In genomic region chr2:2580341-2580740, GRCh38 we compare ENCODE assay signal across 17 cellular contexts.
DNase-seq lines count a peak whose midpoint lies in the region; ATAC-seq and TF ChIP-seq lines count a peak whose summit lies in the region.
"Had no signal": no experiment of that assay in that cellular context is flagged by ENCODE, and none has a peak within 500 bp of the region (broad histone marks: within the 10 kb centered on the region; RNA-seq: fewer than 3 reads in every experiment).

No MANE protein-coding gene starts in this region.

- H3K4me3 Mint-ChIP-seq in stimulated activated naive CD8-positive, alpha-beta T cell treated with anti-CD3 and anti-CD28 coated beads, Interleukin-15, amount 100 ng/mL, for 72 hours, result no peak overlapping the region
- H3K4me3 Mint-ChIP-seq: CD4-positive, alpha-beta T cell had no signal

- WGBS in stomach, 5 donors, result 79 to 96% (median 90%) methylated on average over 19 of the region's 19 CpGs

- H3K4me1 Mint-ChIP-seq in stimulated activated naive CD8-positive, alpha-beta T cell treated with anti-CD3 and anti-CD28 coated beads, Interleukin-15, amount 100 ng/mL, for 72 hours, result no peaks in the 10 kb centered on the region

- H3K27me3 ChIP-seq in stomach, result no peaks in the 10 kb centered on the region

- H3K27ac Mint-ChIP-seq in stimulated activated naive CD8-positive, alpha-beta T cell treated with anti-CD3 and anti-CD28 coated beads, Interleukin-15, amount 100 ng/mL, for 72 hours, result no peak overlapping the region
- H3K27ac Mint-ChIP-seq in activated naive CD4-positive, alpha-beta T cell treated with anti-CD3 and anti-CD28 coated beads, Interleukin-2, amount 50 U/mL, for 72 hours, result no peak overlapping the region
- H3K27ac Mint-ChIP-seq: CD4-positive, alpha-beta T cell had no signal

- intact Hi-C loops in stomach (cut with DNase I; ENCODE audit: low total_unique reads), result no loop called here
- intact Hi-C loops in left ventricle myocardium superior (cut with micrococcal nuclease), result no loop called here

- no peaks in the 10 kb centered on the region for H3K36me3 Mint-ChIP-seq in activated naive CD4-positive, alpha-beta T cell treated with anti-CD3 and anti-CD28 coated beads, Interleukin-2, amount 50 U/mL, for 72 hours

- peaks cover 0 to 7% (median 0%) of the 10 kb centered on the region in 4 donors for H3K4me1 ChIP-seq in stomach

- no peak for TF ChIP-seq EP300 in stomach (IDR thresholded peaks at IDR 0.05)

- no peaks in the 10 kb centered on the region for H3K36me3 ChIP-seq in stomach

- no peaks in the 10 kb centered on the region for H3K9me3 ChIP-seq in stomach

- peaks cover 8% of the 10 kb centered on the region for H3K27me3 Mint-ChIP-seq in stimulated activated naive CD8-positive, alpha-beta T cell treated with anti-CD3 and anti-CD28 coated beads, Interleukin-15, amount 100 ng/mL, for 72 hours

- ATAC-seq in stimulated activated naive CD8-positive, alpha-beta T cell treated with anti-CD3 and anti-CD28 coated beads, Interleukin-15, amount 100 ng/mL, for 72 hours, result peak; percentile 46
- ATAC-seq in stimulated activated naive CD8-positive, alpha-beta T cell treated with anti-CD3 and anti-CD28 coated beads, Interleukin-15, Interleukin-2, amounts not matched to agents 100 U/mL and 50 U/mL, for 24 hours, result no peak
- no peak for ATAC-seq in activated naive CD4-positive, alpha-beta T cell treated with anti-CD3 and anti-CD28 coated beads, Interleukin-2, amount 50 U/mL, for 72 hours
- no peak for ATAC-seq in left ventricle myocardium superior
- ATAC-seq: HCT116 had no signal

- no peaks in the 10 kb centered on the region for H3K9me3 Mint-ChIP-seq in stimulated activated naive CD8-positive, alpha-beta T cell treated with anti-CD3 and anti-CD28 coated beads, Interleukin-15, amount 100 ng/mL, for 72 hours
- H3K9me3 Mint-ChIP-seq in activated naive CD4-positive, alpha-beta T cell treated with anti-CD3 and anti-CD28 coated beads, Interleukin-2, amount 50 U/mL, for 72 hours, result no peaks in the 10 kb centered on the region
- H3K9me3 Mint-ChIP-seq: CD4-positive, alpha-beta T cell had no signal

- H3K4me3 ChIP-seq in stomach, result no peak overlapping the region
- H3K4me3 ChIP-seq: GM23248 had no signal

- no peak for TF ChIP-seq CTCF in stomach (IDR thresholded peaks at IDR 0.05)

- TF ChIP-seq POLR2A in stomach (IDR thresholded peaks at IDR 0.05), result no peak

- DNase-seq in stimulated activated naive CD8-positive, alpha-beta T cell treated with anti-CD3 and anti-CD28 coated beads, Interleukin-15, amount 100 ng/mL, for 72 hours, result no peak
- DNase-seq in stimulated activated naive CD8-positive, alpha-beta T cell treated with anti-CD3 and anti-CD28 coated beads, Interleukin-15, Interleukin-2, amounts not matched to agents 100 U/mL and 50 U/mL, for 24 hours, result no peak
- DNase-seq in mucosa of gallbladder (ENCODE audit: low spot score) (peak; percentile 8), stomach (peak; percentile 4), HuH-7 (ENCODE audit: low spot score) (no peak), left ventricle myocardium superior (no peak)
- DNase-seq in activated naive CD4-positive, alpha-beta T cell treated with anti-CD3 and anti-CD28 coated beads, Interleukin-2, amount 50 U/mL, for 72 hours (ENCODE audit: low spot score in 2 of 2), result no peak
- DNase-seq: ACHN, C1 segment of cervical spinal cord, Calu3, DMS79 treated with DMSO at 0.1 percent for 48 hours, EL, GM23248, IMR-90 had no signal

- no peak overlapping the region for H3K27ac ChIP-seq in stomach
- H3K27ac ChIP-seq: GM23248, HL-60 had no signal

Comparison
In these comparisons a context has a peak if more than half of its experiments do, and no peak if none do; other contexts are left out.
1. DNase-seq: peak in mucosa of gallbladder (single experiment) and stomach (single experiment); none in stimulated activated naive CD8-positive, alpha-beta T cell treated with anti-CD3 and anti-CD28 coated beads, Interleukin-15, amount 100 ng/mL, for 72 hours (0 of 2), stimulated activated naive CD8-positive, alpha-beta T cell treated with anti-CD3 and anti-CD28 coated beads, Interleukin-15, Interleukin-2, amounts not matched to agents 100 U/mL and 50 U/mL, for 24 hours (single experiment), activated naive CD4-positive, alpha-beta T cell treated with anti-CD3 and anti-CD28 coated beads, Interleukin-2, amount 50 U/mL, for 72 hours (0 of 2), HuH-7 (single experiment) and left ventricle myocardium superior (single experiment).